14 cellular contexts compared by ENCODE assay signal in the genomic region with DNA sequence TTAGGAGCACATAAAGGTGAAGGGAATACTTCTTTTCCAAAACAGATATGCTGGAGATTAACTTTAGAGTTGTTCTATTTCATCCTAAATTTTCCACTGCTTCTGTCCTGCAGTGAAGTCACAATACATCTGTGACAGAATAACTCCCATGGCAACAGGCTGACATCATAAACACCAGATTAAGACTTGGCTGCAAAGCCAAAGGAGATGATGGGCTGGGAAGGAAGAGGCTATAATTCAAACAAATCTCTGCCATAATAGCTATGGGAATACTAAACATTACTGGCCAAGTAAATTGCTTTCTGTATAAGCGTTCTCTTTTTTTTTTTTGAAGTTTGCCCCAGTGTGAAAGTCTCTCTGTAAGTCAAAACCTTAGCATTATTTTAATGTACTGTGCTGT.
DNase-seq lines count a peak whose midpoint lies in the region; ATAC-seq and TF ChIP-seq lines count a peak whose summit lies in the region.
"Had no signal": no experiment of that assay in that cellular context is flagged by ENCODE, and none has a peak within 500 bp of the region (broad histone marks: within the 10 kb centered on the region; RNA-seq: fewer than 3 reads in every experiment).

No MANE protein-coding gene starts in this region.

- H3K9me3 Mint-ChIP-seq in brain = no peaks in the 10 kb centered on the region

- H3K36me3 Mint-ChIP-seq in brain = peaks cover 26% of the 10 kb centered on the region
- H3K36me3 Mint-ChIP-seq: CD4-positive, CD25-positive, alpha-beta regulatory T cell had no signal

- peak overlapping the region in 1 of 5 experiments; percentile 6 for H3K4me3 Mint-ChIP-seq in brain
- H3K4me3 Mint-ChIP-seq: CD4-positive, CD25-positive, alpha-beta regulatory T cell had no signal

- DNase-seq in DMS53 (lab: John Stamatoyannopoulos, UW) (peak; percentile 41), DMS53 treated with DMSO at 0.1 percent for 48 hours (lab: John Stamatoyannopoulos, UW; ENCODE audit: unreplicated experiment) (no peak), left ventricle myocardium superior (no peak), cardiac septum (ENCODE audit: low spot score) (no peak), GDM1 (lab: John Stamatoyannopoulos, UW) (no peak), EL (no peak), Ammon's horn (ENCODE audit: low spot score) (no peak)
- DNase-seq: AML-193; CD4-positive, CD25-positive, alpha-beta regulatory T cell; DND-41; GM23248 had no signal

- H3K27ac Mint-ChIP-seq in brain = peak overlapping the region in 3 of 5 experiments; percentile 6 to 12 (median 11)
- H3K27ac Mint-ChIP-seq: CD4-positive, CD25-positive, alpha-beta regulatory T cell had no signal

- no peaks in the 10 kb centered on the region for H3K27me3 Mint-ChIP-seq in brain

- H3K4me1 Mint-ChIP-seq in brain = peaks cover 65% of the 10 kb centered on the region
- H3K4me1 Mint-ChIP-seq: CD4-positive, CD25-positive, alpha-beta regulatory T cell had no signal

- peak; percentile 55 for ATAC-seq in left ventricle myocardium superior
- ATAC-seq: HCT116, K562 had no signal

- intact Hi-C loops in left ventricle myocardium superior (cut with micrococcal nuclease) (no loop called here), cardiac septum (cut with DNase I) (no loop called here)

- no peak for TF ChIP-seq CTCF in brain (conservative IDR thresholded peaks at IDR 0.05)
